Comparison of ENCODE assay signal across 8 cellular contexts in the genomic region with DNA sequence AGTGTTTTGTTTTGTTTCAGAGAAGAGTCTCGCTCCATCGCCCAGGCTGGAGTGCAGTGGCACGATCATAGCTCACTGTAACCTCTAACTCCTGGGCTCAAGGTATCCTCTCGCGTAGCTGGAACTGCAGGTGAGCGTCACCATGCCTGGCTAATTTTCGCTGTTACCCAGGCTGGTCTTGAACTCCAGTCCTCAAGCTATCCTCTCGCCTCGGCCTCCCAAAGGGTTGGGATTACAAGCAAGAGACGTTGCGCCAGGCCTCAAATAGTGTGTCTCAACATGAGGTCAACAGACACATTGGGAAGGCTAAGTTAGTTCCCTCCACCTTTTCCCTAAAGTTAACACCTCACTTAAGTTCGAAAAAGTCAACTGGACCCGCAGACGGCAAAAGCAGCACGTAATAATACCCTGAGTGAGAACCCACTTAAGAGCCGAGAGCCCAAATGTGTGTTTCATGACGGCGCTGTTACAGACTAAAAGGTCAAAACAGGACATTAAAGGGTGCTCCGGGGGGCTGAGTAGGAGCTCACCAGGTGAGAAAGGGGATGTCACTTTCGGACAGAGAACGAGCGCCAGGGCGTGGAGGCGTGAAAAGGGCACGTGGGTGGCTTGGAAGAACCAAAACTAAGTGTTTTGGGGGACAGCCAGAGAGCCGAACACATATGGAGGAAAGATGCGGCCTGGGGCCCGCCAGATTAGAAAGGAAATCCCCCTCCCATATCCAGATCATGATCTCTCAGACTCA. TPM values are rescaled to one million over a fixed set of nuclear protein-coding genes. Genes with fewer than 3 reads are reported as not detected.
A peak's percentile ranks its signal among the peaks of the same experiment; 100 is the strongest.
DNase-seq lines count a peak whose midpoint lies in the region; ATAC-seq and TF ChIP-seq lines count a peak whose summit lies in the region.

No MANE protein-coding gene starts in this region.

- no peak overlapping the region for H2AK5ac ChIP-seq in mesenchymal stem cell (ENCODE audit: low read length, severe bottlenecking)

- peak overlapping the region; percentile 38 for H4K8ac ChIP-seq in mesenchymal stem cell (ENCODE audit: low read length)

- no peak overlapping the region for H2BK15ac ChIP-seq in mesenchymal stem cell (ENCODE audit: low read depth, poor library complexity, severe bottlenecking)

- no peaks in the 10 kb centered on the region for H3K27me3 ChIP-seq in mesenchymal stem cell (ENCODE audit: control insufficient read depth in 1 of 2, insufficient read depth in 1 of 2, low read length in 2 of 2)

- H3K4me3 Mint-ChIP-seq in chondrocyte (ENCODE audit: unreplicated experiment) = peak overlapping the region; percentile 87

- H2BK12ac ChIP-seq in mesenchymal stem cell (ENCODE audit: low read length in 2 of 2) = no peak overlapping the region

- peaks cover 6% of the 10 kb centered on the region for H3K9me3 Mint-ChIP-seq in chondrocyte (ENCODE audit: low read depth)

- no peak for DNase-seq in Right ventricle myocardium superior
- no peak for DNase-seq in cardiac septum (ENCODE audit: low spot score)
- DNase-seq in NCI-H774 (lab: John Stamatoyannopoulos, UW) = peak; percentile 33
- no peak for DNase-seq in chondrocyte (ENCODE audit: low spot score)
- DNase-seq in mesenchymal stem cell = no peak
- no peak for DNase-seq in putamen (ENCODE audit: low spot score)

- H3K4ac ChIP-seq in mesenchymal stem cell (ENCODE audit: low read depth in 1 of 2, low read length in 2 of 2) = peak overlapping the region in 1 of 2 experiments; percentile 10

- no peak overlapping the region for H3K23ac ChIP-seq in mesenchymal stem cell (ENCODE audit: low read length in 2 of 2)

- peaks cover 23% of the 10 kb centered on the region for H3K79me1 ChIP-seq in mesenchymal stem cell (replicated peaks; ENCODE audit: low read length, poor library complexity, severe bottlenecking)

- peaks cover 0 to 20% of the 10 kb centered on the region in 2 experiments for H3K36me3 ChIP-seq in mesenchymal stem cell (ENCODE audit: control insufficient read depth in 1 of 2, insufficient read depth in 2 of 2, low read depth in 1 of 2, low read length in 2 of 2)

- peak overlapping the region; percentile 20 for H2AFZ ChIP-seq in mesenchymal stem cell (ENCODE audit: low read depth, low read length)

- H3K4me1 Mint-ChIP-seq in chondrocyte (ENCODE audit: low read depth) = peaks cover 44% of the 10 kb centered on the region

- H2BK120ac ChIP-seq in mesenchymal stem cell (ENCODE audit: low read depth, low read length) = no peak overlapping the region

- H3K36me3 Mint-ChIP-seq in chondrocyte (ENCODE audit: low read depth) = peaks cover 3% of the 10 kb centered on the region

- no peak overlapping the region for H3K14ac ChIP-seq in mesenchymal stem cell (ENCODE audit: low read length in 2 of 2)

- no peak overlapping the region for H4K91ac ChIP-seq in mesenchymal stem cell (ENCODE audit: low read length)

- peak overlapping the region; percentile 94 for H3K27ac Mint-ChIP-seq in chondrocyte (ENCODE audit: unreplicated experiment)

- peak overlapping the region; percentile 87 to 99 for H3K4me3 ChIP-seq in mesenchymal stem cell (ENCODE audit: insufficient read depth in 1 of 2, low read depth in 1 of 2, low read length in 2 of 2)

- no peak overlapping the region for H2BK5ac ChIP-seq in mesenchymal stem cell (ENCODE audit: low read depth, low read length, poor library complexity, severe bottlenecking)

- H3K18ac ChIP-seq in mesenchymal stem cell (ENCODE audit: low read depth in 1 of 2, low read length in 2 of 2) = peak overlapping the region in 1 of 2 experiments; percentile 33

- H3K9ac ChIP-seq in mesenchymal stem cell (ENCODE audit: low read length) = peak overlapping the region; percentile 98

- H3K27ac ChIP-seq in mesenchymal stem cell (ENCODE audit: low read length, poor library complexity, severe bottlenecking) = no peak overlapping the region
- peak overlapping the region; percentile 63 for H3K27ac ChIP-seq in temporal lobe (ENCODE audit: low read depth, low read length)

- 46% methylated on average over 27 of the region's 28 CpGs for WGBS in mesenchymal stem cell

- H3K9me3 ChIP-seq in mesenchymal stem cell (ENCODE audit: control insufficient read depth, low read length) = no peaks in the 10 kb centered on the region

- intact Hi-C loops in Right ventricle myocardium superior (cut with DNase I) (no loop called here), cardiac septum (cut with DNase I) (no loop called here)

- TF ChIP-seq CTCF in chondrocyte (IDR thresholded peaks at IDR 0.05) = no peak

- peak; percentile 31 for ATAC-seq in Right ventricle myocardium superior (ENCODE audit: poor library complexity)
- peak; percentile 29 for ATAC-seq in HG02763 (IDR thresholded peaks at IDR 0.05; ENCODE audit: unreplicated experiment)

- H3K4me1 ChIP-seq in mesenchymal stem cell (ENCODE audit: control insufficient read depth, insufficient read depth, low read depth, low read length) = peaks cover 6% of the 10 kb centered on the region

- H3K27me3 Mint-ChIP-seq in chondrocyte (ENCODE audit: low read depth) = no peaks in the 10 kb centered on the region

- peak overlapping the region; percentile 61 for H3K4me2 ChIP-seq in mesenchymal stem cell (ENCODE audit: low read length, poor library complexity, severe bottlenecking)

RNA-seq across cellular contexts. Expression of a gene that starts 0.5 kb away (rescaled TPM):
- total RNA-seq in Right ventricle myocardium superior (11.9 TPM), cardiac septum (11.4 TPM), chondrocyte (10.6 to 16.1 TPM (median 10.8 TPM) in 3 replicates), temporal lobe (24.8 TPM)
- polyA plus RNA-seq in mesenchymal stem cell (2013, experiment 1 of 2) = 7.0 TPM
- 6.9 TPM for polyA plus RNA-seq in mesenchymal stem cell (2013, experiment 2 of 2)

RNA-seq across cellular contexts. Expression of a gene that starts 0.8 kb away (rescaled TPM):
- 74.2 TPM for total RNA-seq in Right ventricle myocardium superior
- 62.2 TPM for total RNA-seq in cardiac septum
- total RNA-seq in chondrocyte = 16.9 to 21.6 TPM (median 19.3 TPM) in 3 replicates
- 26.4 TPM for polyA plus RNA-seq in mesenchymal stem cell (2013, experiment 1 of 2)
- polyA plus RNA-seq in mesenchymal stem cell (2013, experiment 2 of 2) = 25.9 TPM
- total RNA-seq in temporal lobe = 25.8 TPM
